In the genomic region with DNA sequence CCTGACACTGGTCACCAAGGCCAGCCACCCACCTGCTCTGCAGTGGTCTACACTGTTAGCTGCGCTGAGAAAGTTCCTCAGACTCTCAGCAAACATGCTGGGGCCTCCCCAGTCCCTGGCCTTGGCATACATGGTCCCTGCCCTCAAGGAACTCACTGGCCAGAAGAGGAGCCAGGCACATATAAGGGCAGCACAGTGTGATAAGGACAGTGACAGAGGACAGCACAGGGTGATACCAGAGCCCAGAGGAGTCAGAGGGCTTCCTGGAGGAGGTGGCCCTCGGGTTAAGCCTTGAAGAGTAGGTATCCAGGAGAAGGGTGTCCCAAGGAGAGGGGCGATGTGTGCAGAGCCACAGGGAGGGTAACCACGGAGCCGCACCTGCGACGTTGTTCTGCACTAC, we compare ENCODE assay signal across 1 cellular context.
TF ChIP-seq lines count a peak whose summit lies in the region.

No MANE protein-coding gene starts in this region.

TF ChIP-seq in K562, 482 proteins besides CTCF, POLR2A, EP300 and RAD21:
- 0 out of 2 replicates have a peak, but pooled peaks have one; percentile 11 for TF ChIP-seq BCOR (IDR thresholded peaks at IDR 0.05)
- no peak for TF ChIP-seq FOXP1 (CRISPR knock-in tag; IDR thresholded peaks at IDR 0.05)
- peak; percentile 84 for TF ChIP-seq ZFP36 (IDR thresholded peaks at IDR 0.05; ENCODE audit: low read depth, low read length, partially characterized antibody)
